ENCODE assay signal across 1 cellular context in the genomic region with DNA sequence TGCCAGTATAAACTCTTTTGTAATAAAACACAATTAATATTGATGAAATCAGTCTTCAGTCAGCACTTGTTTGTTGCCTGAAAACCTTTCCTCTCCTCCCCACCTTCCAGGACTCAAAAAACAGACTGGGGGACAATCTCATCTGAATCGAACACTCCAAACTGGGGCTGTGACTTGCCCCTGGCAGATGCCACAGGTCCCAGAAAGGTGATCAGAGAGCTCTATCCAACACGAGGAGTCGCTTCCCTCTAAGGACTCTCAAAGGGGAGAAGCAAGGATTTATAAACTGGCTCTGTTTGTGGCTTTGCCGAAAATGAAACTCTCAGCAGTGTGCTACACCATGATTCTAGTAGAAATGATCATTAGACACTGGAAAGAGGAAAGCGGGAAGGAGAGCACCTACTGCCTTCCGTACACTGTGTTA.
TF ChIP-seq lines count a peak whose summit lies in the region.

No MANE protein-coding gene starts in this region.

TF ChIP-seq in WTC11, 78 proteins besides CTCF, POLR2A, EP300 and RAD21 (continued from another document):
- TF ChIP-seq, protein P1, sequence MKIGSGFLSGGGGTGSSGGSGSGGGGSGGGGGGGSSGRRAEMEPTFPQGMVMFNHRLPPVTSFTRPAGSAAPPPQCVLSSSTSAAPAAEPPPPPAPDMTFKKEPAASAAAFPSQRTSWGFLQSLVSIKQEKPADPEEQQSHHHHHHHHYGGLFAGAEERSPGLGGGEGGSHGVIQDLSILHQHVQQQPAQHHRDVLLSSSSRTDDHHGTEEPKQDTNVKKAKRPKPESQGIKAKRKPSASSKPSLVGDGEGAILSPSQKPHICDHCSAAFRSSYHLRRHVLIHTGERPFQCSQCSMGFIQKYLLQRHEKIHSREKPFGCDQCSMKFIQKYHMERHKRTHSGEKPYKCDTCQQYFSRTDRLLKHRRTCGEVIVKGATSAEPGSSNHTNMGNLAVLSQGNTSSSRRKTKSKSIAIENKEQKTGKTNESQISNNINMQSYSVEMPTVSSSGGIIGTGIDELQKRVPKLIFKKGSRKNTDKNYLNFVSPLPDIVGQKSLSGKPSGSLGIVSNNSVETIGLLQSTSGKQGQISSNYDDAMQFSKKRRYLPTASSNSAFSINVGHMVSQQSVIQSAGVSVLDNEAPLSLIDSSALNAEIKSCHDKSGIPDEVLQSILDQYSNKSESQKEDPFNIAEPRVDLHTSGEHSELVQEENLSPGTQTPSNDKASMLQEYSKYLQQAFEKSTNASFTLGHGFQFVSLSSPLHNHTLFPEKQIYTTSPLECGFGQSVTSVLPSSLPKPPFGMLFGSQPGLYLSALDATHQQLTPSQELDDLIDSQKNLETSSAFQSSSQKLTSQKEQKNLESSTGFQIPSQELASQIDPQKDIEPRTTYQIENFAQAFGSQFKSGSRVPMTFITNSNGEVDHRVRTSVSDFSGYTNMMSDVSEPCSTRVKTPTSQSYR (CRISPR knock-in tag; IDR thresholded peaks at IDR 0.05) = no peak
- TF ChIP-seq, protein P2, sequence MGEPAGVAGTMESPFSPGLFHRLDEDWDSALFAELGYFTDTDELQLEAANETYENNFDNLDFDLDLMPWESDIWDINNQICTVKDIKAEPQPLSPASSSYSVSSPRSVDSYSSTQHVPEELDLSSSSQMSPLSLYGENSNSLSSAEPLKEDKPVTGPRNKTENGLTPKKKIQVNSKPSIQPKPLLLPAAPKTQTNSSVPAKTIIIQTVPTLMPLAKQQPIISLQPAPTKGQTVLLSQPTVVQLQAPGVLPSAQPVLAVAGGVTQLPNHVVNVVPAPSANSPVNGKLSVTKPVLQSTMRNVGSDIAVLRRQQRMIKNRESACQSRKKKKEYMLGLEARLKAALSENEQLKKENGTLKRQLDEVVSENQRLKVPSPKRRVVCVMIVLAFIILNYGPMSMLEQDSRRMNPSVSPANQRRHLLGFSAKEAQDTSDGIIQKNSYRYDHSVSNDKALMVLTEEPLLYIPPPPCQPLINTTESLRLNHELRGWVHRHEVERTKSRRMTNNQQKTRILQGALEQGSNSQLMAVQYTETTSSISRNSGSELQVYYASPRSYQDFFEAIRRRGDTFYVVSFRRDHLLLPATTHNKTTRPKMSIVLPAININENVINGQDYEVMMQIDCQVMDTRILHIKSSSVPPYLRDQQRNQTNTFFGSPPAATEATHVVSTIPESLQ (CRISPR knock-in tag; IDR thresholded peaks at IDR 0.05) = no peak
- TF ChIP-seq, protein P3, sequence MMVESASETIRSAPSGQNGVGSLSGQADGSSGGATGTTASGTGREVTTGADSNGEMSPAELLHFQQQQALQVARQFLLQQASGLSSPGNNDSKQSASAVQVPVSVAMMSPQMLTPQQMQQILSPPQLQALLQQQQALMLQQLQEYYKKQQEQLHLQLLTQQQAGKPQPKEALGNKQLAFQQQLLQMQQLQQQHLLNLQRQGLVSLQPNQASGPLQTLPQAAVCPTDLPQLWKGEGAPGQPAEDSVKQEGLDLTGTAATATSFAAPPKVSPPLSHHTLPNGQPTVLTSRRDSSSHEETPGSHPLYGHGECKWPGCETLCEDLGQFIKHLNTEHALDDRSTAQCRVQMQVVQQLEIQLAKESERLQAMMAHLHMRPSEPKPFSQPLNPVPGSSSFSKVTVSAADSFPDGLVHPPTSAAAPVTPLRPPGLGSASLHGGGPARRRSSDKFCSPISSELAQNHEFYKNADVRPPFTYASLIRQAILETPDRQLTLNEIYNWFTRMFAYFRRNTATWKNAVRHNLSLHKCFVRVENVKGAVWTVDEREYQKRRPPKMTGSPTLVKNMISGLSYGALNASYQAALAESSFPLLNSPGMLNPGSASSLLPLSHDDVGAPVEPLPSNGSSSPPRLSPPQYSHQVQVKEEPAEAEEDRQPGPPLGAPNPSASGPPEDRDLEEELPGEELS (CRISPR knock-in tag; IDR thresholded peaks at IDR 0.05) = no peak
- TF ChIP-seq, protein P4, sequence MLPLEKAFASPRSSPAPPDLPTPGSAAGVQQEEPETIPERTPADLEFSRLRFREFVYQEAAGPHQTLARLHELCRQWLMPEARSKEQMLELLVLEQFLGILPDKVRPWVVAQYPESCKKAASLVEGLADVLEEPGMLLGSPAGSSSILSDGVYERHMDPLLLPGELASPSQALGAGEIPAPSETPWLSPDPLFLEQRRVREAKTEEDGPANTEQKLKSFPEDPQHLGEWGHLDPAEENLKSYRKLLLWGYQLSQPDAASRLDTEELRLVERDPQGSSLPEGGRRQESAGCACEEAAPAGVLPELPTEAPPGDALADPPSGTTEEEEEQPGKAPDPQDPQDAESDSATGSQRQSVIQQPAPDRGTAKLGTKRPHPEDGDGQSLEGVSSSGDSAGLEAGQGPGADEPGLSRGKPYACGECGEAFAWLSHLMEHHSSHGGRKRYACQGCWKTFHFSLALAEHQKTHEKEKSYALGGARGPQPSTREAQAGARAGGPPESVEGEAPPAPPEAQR (CRISPR knock-in tag; IDR thresholded peaks at IDR 0.05) = no peak
